23 cellular contexts compared by ENCODE assay signal in the genomic region with DNA sequence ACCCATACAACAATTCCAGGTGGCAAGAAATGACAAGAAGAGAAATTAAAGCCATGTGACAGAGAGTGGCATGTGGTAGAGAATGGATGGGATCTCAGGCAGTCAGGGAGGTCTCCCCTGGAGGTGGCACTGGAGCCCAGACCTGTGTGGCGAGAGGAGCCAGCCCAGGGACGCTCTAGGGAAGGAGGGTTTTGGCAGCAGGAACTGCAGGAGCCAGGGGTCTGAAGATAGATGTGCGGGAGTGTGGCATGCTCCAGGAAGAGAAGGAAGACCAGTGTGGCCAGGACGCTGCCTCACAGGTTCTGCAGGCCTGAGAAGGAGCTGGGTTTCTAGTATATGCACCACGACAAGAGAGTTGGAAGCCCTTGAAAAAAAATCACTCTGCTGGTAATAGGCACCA. TPM values are rescaled to one million over a fixed set of nuclear protein-coding genes. Genes with fewer than 3 reads are reported as not detected.
DNase-seq lines count a peak whose midpoint lies in the region; ATAC-seq and TF ChIP-seq lines count a peak whose summit lies in the region.
"Had no signal": no experiment of that assay in that cellular context is flagged by ENCODE, and none has a peak within 500 bp of the region (broad histone marks: within the 10 kb centered on the region; RNA-seq: fewer than 3 reads in every experiment).

No MANE protein-coding gene starts in this region.

- DNase-seq in Right ventricle myocardium inferior (ENCODE audit: missing footprints), result peak; percentile 41
- DNase-seq in left ventricle myocardium superior, result no peak
- DNase-seq in activated T-helper 1 cell treated with anti-CD3 and anti-CD28 coated beads, Interleukin-12 subunit alpha, Interleukin-12 subunit beta, Interleukin-2, Interleukin-4 antibody, amounts not matched to agents 30 ng/mL and 10 ng/mL and 1 ng/mL, durations not matched to agents 14 hours and 24 hours and 36 hours (ENCODE audit: low spot score), result no peak
- DNase-seq in neural crest cell (ENCODE audit: low read depth, low spot score), result no peak
- DNase-seq in type B pancreatic cell (ENCODE audit: extremely low spot score, unreplicated experiment), result no peak
- no peak for DNase-seq in NCI-H82 treated with DMSO at 0.1 percent for 48 hours (lab: John Stamatoyannopoulos, UW; ENCODE audit: unreplicated experiment)
- no peak for DNase-seq in NCI-H526 (lab: John Stamatoyannopoulos, UW)
- DNase-seq: BE2C, EL, GF-D8, GOT3, HCEC 1CT, Karpas-422, MV-4-11, NCI-H1105 treated with DMSO at 0.1 percent for 48 hours, NCI-H1694, NCI-H2081, NCI-H2171 treated with DMSO at 0.1 percent for 48 hours, NCI-H524 treated with DMSO at 0.1 percent for 48 hours, PC-9, RPMI8226, SHP77 treated with DMSO at 0.1 percent for 48 hours had no signal

- no peaks in the 10 kb centered on the region for H3K27me3 Mint-ChIP-seq in activated T-helper 1 cell treated with anti-CD3 and anti-CD28 coated beads, Interleukin-12 subunit alpha, Interleukin-12 subunit beta, Interleukin-2, Interleukin-4 antibody, amounts not matched to agents 30 ng/mL and 10 ng/mL and 1 ng/mL, durations not matched to agents 14 hours and 24 hours and 36 hours (ENCODE audit: insufficient read depth)
- H3K27me3 Mint-ChIP-seq in neural crest cell (ENCODE audit: low read depth), result no peaks in the 10 kb centered on the region
- H3K27me3 Mint-ChIP-seq in type B pancreatic cell, result no peaks in the 10 kb centered on the region

- H3K36me3 Mint-ChIP-seq in activated T-helper 1 cell treated with anti-CD3 and anti-CD28 coated beads, Interleukin-12 subunit alpha, Interleukin-12 subunit beta, Interleukin-2, Interleukin-4 antibody, amounts not matched to agents 30 ng/mL and 10 ng/mL and 1 ng/mL, durations not matched to agents 14 hours and 24 hours and 36 hours (ENCODE audit: low read depth), result peaks cover 33% of the 10 kb centered on the region
- H3K36me3 Mint-ChIP-seq in neural crest cell (ENCODE audit: low read depth) (peaks cover 3% of the 10 kb centered on the region), type B pancreatic cell (peaks cover 11% of the 10 kb centered on the region)

- intact Hi-C loops in Right ventricle myocardium inferior (cut with DNase I) (no loop called here), left ventricle myocardium superior (cut with micrococcal nuclease) (no loop called here)
- intact Hi-C loops in activated T-helper 1 cell treated with anti-CD3 and anti-CD28 coated beads, Interleukin-12 subunit alpha, Interleukin-12 subunit beta, Interleukin-2, Interleukin-4 antibody, amounts not matched to agents 30 ng/mL and 10 ng/mL and 1 ng/mL, durations not matched to agents 14 hours and 24 hours and 36 hours (cut with micrococcal nuclease), result no loop called here

- H3K9me3 Mint-ChIP-seq in activated T-helper 1 cell treated with anti-CD3 and anti-CD28 coated beads, Interleukin-12 subunit alpha, Interleukin-12 subunit beta, Interleukin-2, Interleukin-4 antibody, amounts not matched to agents 30 ng/mL and 10 ng/mL and 1 ng/mL, durations not matched to agents 14 hours and 24 hours and 36 hours, result no peaks in the 10 kb centered on the region
- H3K9me3 Mint-ChIP-seq in neural crest cell (no peaks in the 10 kb centered on the region), type B pancreatic cell (no peaks in the 10 kb centered on the region)

- no peak overlapping the region for H3K4me3 Mint-ChIP-seq in activated T-helper 1 cell treated with anti-CD3 and anti-CD28 coated beads, Interleukin-12 subunit alpha, Interleukin-12 subunit beta, Interleukin-2, Interleukin-4 antibody, amounts not matched to agents 30 ng/mL and 10 ng/mL and 1 ng/mL, durations not matched to agents 14 hours and 24 hours and 36 hours
- H3K4me3 Mint-ChIP-seq in neural crest cell, result no peak overlapping the region
- H3K4me3 Mint-ChIP-seq in type B pancreatic cell, result no peak overlapping the region

- TF ChIP-seq CTCF in neural crest cell (conservative IDR thresholded peaks at IDR 0.05), result no peak
- no peak for TF ChIP-seq CTCF in type B pancreatic cell (conservative IDR thresholded peaks at IDR 0.05)

- no peaks in the 10 kb centered on the region for H3K4me1 Mint-ChIP-seq in activated T-helper 1 cell treated with anti-CD3 and anti-CD28 coated beads, Interleukin-12 subunit alpha, Interleukin-12 subunit beta, Interleukin-2, Interleukin-4 antibody, amounts not matched to agents 30 ng/mL and 10 ng/mL and 1 ng/mL, durations not matched to agents 14 hours and 24 hours and 36 hours (ENCODE audit: low read depth)
- peaks cover 8% of the 10 kb centered on the region for H3K4me1 Mint-ChIP-seq in neural crest cell
- peaks cover 34% of the 10 kb centered on the region for H3K4me1 Mint-ChIP-seq in type B pancreatic cell (ENCODE audit: unreplicated experiment)

- peak overlapping the region; percentile 46 for H3K27ac Mint-ChIP-seq in activated T-helper 1 cell treated with anti-CD3 and anti-CD28 coated beads, Interleukin-12 subunit alpha, Interleukin-12 subunit beta, Interleukin-2, Interleukin-4 antibody, amounts not matched to agents 30 ng/mL and 10 ng/mL and 1 ng/mL, durations not matched to agents 14 hours and 24 hours and 36 hours
- peak overlapping the region; percentile 65 for H3K27ac Mint-ChIP-seq in neural crest cell (ENCODE audit: unreplicated experiment)
- H3K27ac Mint-ChIP-seq in type B pancreatic cell, result peak overlapping the region; percentile 44

- no peak for ATAC-seq in Right ventricle myocardium inferior
- ATAC-seq in left ventricle myocardium superior, result no peak
- ATAC-seq: A549 had no signal

RNA-seq across cellular contexts. Expression of a gene that starts 45.1 kb away (rescaled TPM):
- total RNA-seq in Right ventricle myocardium inferior (8.0 TPM), left ventricle myocardium superior (8.5 TPM), neural crest cell (10.3 and 10.5 TPM in 2 replicates), type B pancreatic cell (ENCODE audit: low replicate concordance) (9.2 and 11.3 TPM in 2 replicates)
- total RNA-seq in activated T-helper 1 cell treated with anti-CD3 and anti-CD28 coated beads, Interleukin-12 subunit alpha, Interleukin-12 subunit beta, Interleukin-2, Interleukin-4 antibody, amounts not matched to agents 30 ng/mL and 10 ng/mL and 1 ng/mL, durations not matched to agents 14 hours and 24 hours and 36 hours, result 9.7 and 10.4 TPM in 2 replicates

RNA-seq across cellular contexts. Expression of a gene that starts 57.6 kb away (rescaled TPM):
- 4.7 TPM for total RNA-seq in Right ventricle myocardium inferior
- 4.4 TPM for total RNA-seq in left ventricle myocardium superior
- total RNA-seq in activated T-helper 1 cell treated with anti-CD3 and anti-CD28 coated beads, Interleukin-12 subunit alpha, Interleukin-12 subunit beta, Interleukin-2, Interleukin-4 antibody, amounts not matched to agents 30 ng/mL and 10 ng/mL and 1 ng/mL, durations not matched to agents 14 hours and 24 hours and 36 hours, result 16.2 and 20.8 TPM in 2 replicates
- 9.1 and 9.7 TPM in 2 replicates for total RNA-seq in neural crest cell
- 8.6 and 9.4 TPM in 2 replicates for total RNA-seq in type B pancreatic cell (ENCODE audit: low replicate concordance)
